Comparison of ENCODE assay signal across 7 cellular contexts in the genomic region with DNA sequence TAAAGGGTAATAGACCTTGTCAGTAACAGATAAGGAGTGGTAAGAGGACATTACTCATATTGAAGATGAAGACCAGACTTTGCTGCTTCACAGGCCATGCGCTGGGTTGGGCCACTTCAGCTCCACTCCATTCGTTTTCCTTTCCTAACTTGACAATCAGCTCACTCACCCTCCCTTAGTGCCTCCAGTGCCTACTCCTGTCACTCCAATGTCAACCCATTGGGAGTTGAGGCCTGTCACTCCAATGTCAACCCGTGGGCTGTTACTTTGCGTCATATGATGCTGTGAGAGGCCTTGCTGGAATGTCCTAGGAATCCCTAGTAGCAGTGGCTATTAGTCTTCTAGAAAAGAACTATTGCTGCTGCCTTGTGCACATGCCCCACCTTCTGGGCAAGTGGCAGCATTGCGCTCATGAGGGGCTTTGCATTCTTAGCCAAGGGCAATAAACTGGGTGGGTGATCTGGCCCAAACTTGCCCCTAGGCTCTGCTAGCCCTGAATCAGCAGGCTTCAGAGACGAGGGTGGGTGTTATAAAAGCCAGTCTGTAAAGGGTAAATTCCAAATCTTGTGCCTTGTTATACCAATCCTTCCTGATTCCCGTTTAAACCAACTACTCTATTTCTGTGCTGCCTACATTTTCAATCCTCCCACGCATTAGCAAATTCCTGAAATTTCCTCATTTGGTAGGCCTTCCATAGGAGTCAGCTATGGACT. TPM values are rescaled to one million over a fixed set of nuclear protein-coding genes. Genes with fewer than 3 reads are reported as not detected.
DNase-seq lines count a peak whose midpoint lies in the region; ATAC-seq and TF ChIP-seq lines count a peak whose summit lies in the region.

No MANE protein-coding gene starts in this region.

- peaks cover 3 to 29% of the 10 kb centered on the region in 2 donors for H3K36me3 ChIP-seq in gastrocnemius medialis

- H3K9me3 ChIP-seq in gastrocnemius medialis: no peaks in the 10 kb centered on the region

- ATAC-seq in gastrocnemius medialis (peak; percentile 17 to 52), HG03045 (IDR thresholded peaks at IDR 0.05; ENCODE audit: unreplicated experiment) (no peak)

- peak overlapping the region; percentile 32 for H3K27ac ChIP-seq in angular gyrus (ENCODE audit: low read depth, low read length)
- H3K27ac ChIP-seq in gastrocnemius medialis: peak overlapping the region in 3 of 4 donors; percentile 6 to 30 (median 16)

- peak; percentile 74 for DNase-seq in GM13976 (ENCODE audit: low spot score)
- peak; percentile 20 for DNase-seq in NCI-H1105 (lab: John Stamatoyannopoulos, UW)
- peak; percentile 20 to 58 (median 39) for DNase-seq in T-helper 2 cell
- DNase-seq in hepatic stellate cell (ENCODE audit: low spot score): peak; percentile 89
- DNase-seq in gastrocnemius medialis: peak in 1 of 2 donors; percentile 26

- TF ChIP-seq CTCF in GM13976 (IDR thresholded peaks at IDR 0.05; ENCODE audit: borderline replicate concordance, control extremely low read depth, extremely low read depth, insufficient read depth, missing control alignments): peak; percentile 85
- peak; percentile 42 to 71 (median 61) for TF ChIP-seq CTCF in gastrocnemius medialis (IDR thresholded peaks at IDR 0.05 in 4 of 5, conservative IDR thresholded peaks at IDR 0.05 in 1 of 5)

- no peaks in the 10 kb centered on the region for H3K27me3 ChIP-seq in gastrocnemius medialis

- in situ Hi-C loops in GM13976 (cut with MboI; ENCODE audit: low sequenced_read_pairs, unreplicated experiment) (no loop called here), gastrocnemius medialis (cut with MboI; ENCODE audit: low sequenced_read_pairs in 4 of 4) (no loop called here)

- no peak overlapping the region for H3K4me3 ChIP-seq in gastrocnemius medialis

- intact Hi-C loops in gastrocnemius medialis (cut with DNase I; ENCODE audit: low total_unique reads): loop anchor here (5.0 kb wide), 1 partner anchor 82 kb away; no protein-coding TSS in a partner anchor

- no peak for TF ChIP-seq POLR2A in gastrocnemius medialis (IDR thresholded peaks at IDR 0.05)

- no peaks in the 10 kb centered on the region for H3K4me1 ChIP-seq in gastrocnemius medialis

RNA-seq across cellular contexts. Expression of gene BAZ2A, which starts 36.1 kb away (rescaled TPM):
- 10 to 100 TPM; 40.5 to 65.8 (median 55.4) TPM for total RNA-seq in gastrocnemius medialis

RNA-seq across cellular contexts. Expression of gene ATP5F1B, which starts 51.7 kb away (rescaled TPM):
- 1,000 to 10,000 TPM in 2 of 4 donors, 100 to 1,000 TPM in 2; 779 to 1,310 (median 926) TPM for total RNA-seq in gastrocnemius medialis
